Comparison of ENCODE assay signal across 25 cellular contexts in genomic region chr15:87949214-87949933, GRCh38.
DNase-seq lines count a peak whose midpoint lies in the region; ATAC-seq and TF ChIP-seq lines count a peak whose summit lies in the region.
"Had no signal": no experiment of that assay in that cellular context is flagged by ENCODE, and none has a peak within 500 bp of the region (broad histone marks: within the 10 kb centered on the region; RNA-seq: fewer than 3 reads in every experiment).

No MANE protein-coding gene starts in this region.

- ATAC-seq in gastroesophageal sphincter (peak; percentile 54), thoracic aorta (ENCODE audit: insufficient number of reproducible peaks, low FRiP score, low read depth) (no peak), HG03139 (IDR thresholded peaks at IDR 0.05; ENCODE audit: unreplicated experiment) (no peak)
- ATAC-seq in natural killer cell treated with Interleukin-12 subunit alpha and Interleukin-12 subunit beta and Interleukin-15 and Interleukin-18, amount 100 ng/mL, for 72 hours, result no peak
- ATAC-seq: CD8-positive, alpha-beta T cell; mucosa of descending colon; stimulated activated naive CD8-positive, alpha-beta T cell treated with anti-CD3 and anti-CD28 coated beads, Interleukin-15, amount 100 ng/mL, for 72 hours had no signal

- no peak for TF ChIP-seq EP300 in gastroesophageal sphincter (IDR thresholded peaks at IDR 0.05)

- no peaks in the 10 kb centered on the region for H3K36me3 Mint-ChIP-seq in neural crest cell (ENCODE audit: low read depth)
- H3K36me3 Mint-ChIP-seq in natural killer cell treated with Interleukin-12 subunit alpha and Interleukin-12 subunit beta and Interleukin-15 and Interleukin-18, amount 100 ng/mL, for 72 hours, result no peaks in the 10 kb centered on the region
- H3K36me3 Mint-ChIP-seq: activated naive CD4-positive, alpha-beta T cell treated with anti-CD3 and anti-CD28 coated beads, Interleukin-2, amount 10 ng/mL, durations not matched to agents 7 days and 5 days; CD8-positive, alpha-beta T cell had no signal

- H3K27me3 ChIP-seq in adrenal gland (no peaks in the 10 kb centered on the region), gastroesophageal sphincter (no peaks in the 10 kb centered on the region), thoracic aorta (replicated peaks; ENCODE audit: insufficient read depth) (no peaks in the 10 kb centered on the region)
- H3K27me3 ChIP-seq: neutrophil had no signal

- no peaks in the 10 kb centered on the region for H3K27me3 Mint-ChIP-seq in neural crest cell (ENCODE audit: low read depth)
- H3K27me3 Mint-ChIP-seq in natural killer cell treated with Interleukin-12 subunit alpha and Interleukin-12 subunit beta and Interleukin-15 and Interleukin-18, amount 100 ng/mL, for 72 hours, result no peaks in the 10 kb centered on the region
- H3K27me3 Mint-ChIP-seq: activated naive CD4-positive, alpha-beta T cell treated with anti-CD3 and anti-CD28 coated beads, Interleukin-2, amount 10 ng/mL, durations not matched to agents 7 days and 5 days; stimulated activated naive CD8-positive, alpha-beta T cell treated with anti-CD3 and anti-CD28 coated beads, Interleukin-15, amount 100 ng/mL, for 72 hours had no signal

- peak overlapping the region; percentile 57 for H3K27ac Mint-ChIP-seq in neural crest cell (ENCODE audit: unreplicated experiment)
- no peak overlapping the region for H3K27ac Mint-ChIP-seq in natural killer cell treated with Interleukin-12 subunit alpha and Interleukin-12 subunit beta and Interleukin-15 and Interleukin-18, amount 100 ng/mL, for 72 hours
- H3K27ac Mint-ChIP-seq: activated naive CD4-positive, alpha-beta T cell treated with anti-CD3 and anti-CD28 coated beads, Interleukin-2, amount 10 ng/mL, durations not matched to agents 7 days and 5 days; CD8-positive, alpha-beta T cell; dendritic cell treated with granulocyte-macrophage colony-stimulating factor and Interleukin-4, amounts not matched to agents 40 ng/mL and 50 ng/mL, for 4 days; T-helper 1 cell treated with Interleukin-12 subunit alpha and Interleukin-12 subunit beta and Interleukin-4 antibody, amounts not matched to agents 30 μg/mL and 1 μg/mL, for 36 hours had no signal

- H3K9me3 ChIP-seq in adrenal gland (replicated peaks in 1 of 3) (no peaks in the 10 kb centered on the region), gastroesophageal sphincter (no peaks in the 10 kb centered on the region), thoracic aorta (no peaks in the 10 kb centered on the region)
- H3K9me3 ChIP-seq: mucosa of descending colon, neutrophil had no signal

- whole genome bisulfite sequencing in adrenal gland, 4 donors, result 63 to 69% (median 68%) methylated on average over 10 to 11 of the region's 11 CpGs
- 50 to 58% methylated on average over 5 to 6 of the region's 11 CpGs for WGBS in gastroesophageal sphincter (ENCODE audit: low coverage in 1 of 2), 2 donors

- no peak overlapping the region for H3K4me3 Mint-ChIP-seq in neural crest cell
- no peak overlapping the region for H3K4me3 Mint-ChIP-seq in natural killer cell treated with Interleukin-12 subunit alpha and Interleukin-12 subunit beta and Interleukin-15 and Interleukin-18, amount 100 ng/mL, for 72 hours
- H3K4me3 Mint-ChIP-seq: activated naive CD4-positive, alpha-beta T cell treated with anti-CD3 and anti-CD28 coated beads, Interleukin-2, amount 10 ng/mL, durations not matched to agents 7 days and 5 days; CD8-positive, alpha-beta T cell; dendritic cell treated with granulocyte-macrophage colony-stimulating factor and Interleukin-4, amounts not matched to agents 40 ng/mL and 50 ng/mL, for 4 days; stimulated activated naive CD8-positive, alpha-beta T cell treated with anti-CD3 and anti-CD28 coated beads, Interleukin-15, amount 100 ng/mL, for 72 hours; T-helper 1 cell treated with Interleukin-12 subunit alpha and Interleukin-12 subunit beta and Interleukin-4 antibody, amounts not matched to agents 30 μg/mL and 1 μg/mL, for 36 hours had no signal

- H3K9me3 Mint-ChIP-seq in neural crest cell, result no peaks in the 10 kb centered on the region
- no peaks in the 10 kb centered on the region for H3K9me3 Mint-ChIP-seq in natural killer cell treated with Interleukin-12 subunit alpha and Interleukin-12 subunit beta and Interleukin-15 and Interleukin-18, amount 100 ng/mL, for 72 hours
- H3K9me3 Mint-ChIP-seq: activated naive CD4-positive, alpha-beta T cell treated with anti-CD3 and anti-CD28 coated beads, Interleukin-2, amount 10 ng/mL, durations not matched to agents 7 days and 5 days; CD8-positive, alpha-beta T cell; dendritic cell treated with granulocyte-macrophage colony-stimulating factor and Interleukin-4, amounts not matched to agents 40 ng/mL and 50 ng/mL, for 4 days; stimulated activated naive CD8-positive, alpha-beta T cell treated with anti-CD3 and anti-CD28 coated beads, Interleukin-15, amount 100 ng/mL, for 72 hours; T-helper 1 cell treated with Interleukin-12 subunit alpha and Interleukin-12 subunit beta and Interleukin-4 antibody, amounts not matched to agents 30 μg/mL and 1 μg/mL, for 36 hours had no signal

- H3K4me3 ChIP-seq in adrenal gland (no peak overlapping the region), gastroesophageal sphincter (no peak overlapping the region), thoracic aorta (no peak overlapping the region)
- H3K4me3 ChIP-seq: mucosa of descending colon had no signal

- DNase-seq in adrenal gland, result no peak
- no peak for DNase-seq in neural crest cell (ENCODE audit: low read depth, low spot score)
- DNase-seq in thoracic aorta (ENCODE audit: low spot score), result no peak
- no peak for DNase-seq in activated CD4-positive, alpha-beta T cell treated with anti-CD3 and anti-CD28 coated beads for 1 hour
- DNase-seq in amygdala (lab: John Stamatoyannopoulos, UW), result no peak
- DNase-seq in natural killer cell treated with Interleukin-12 subunit alpha and Interleukin-12 subunit beta and Interleukin-15 and Interleukin-18, amount 100 ng/mL, for 72 hours (ENCODE audit: low spot score), result no peak
- DNase-seq: activated naive CD4-positive, alpha-beta T cell treated with anti-CD3 and anti-CD28 coated beads, Interleukin-2, amount 10 ng/mL, durations not matched to agents 7 days and 5 days; activated T-cell treated with anti-CD3 and anti-CD28 coated beads for 4 hours; CD8-positive, alpha-beta T cell; DMS79 treated with DMSO at 0.1 percent for 48 hours; foreskin melanocyte; IMR-90; MM.1S; mucosa of descending colon; NCI-H1694; NCI-H774; stimulated activated CD4-positive, alpha-beta T cell treated with anti-CD3 and anti-CD28 coated beads, Interleukin-2, amount 100 ng/mL, for 24 hours; stimulated activated naive CD8-positive, alpha-beta T cell treated with anti-CD3 and anti-CD28 coated beads, Interleukin-15, amount 100 ng/mL, for 72 hours had no signal

- H3K4me1 Mint-ChIP-seq in neural crest cell, result peaks cover 4% of the 10 kb centered on the region
- H3K4me1 Mint-ChIP-seq in natural killer cell treated with Interleukin-12 subunit alpha and Interleukin-12 subunit beta and Interleukin-15 and Interleukin-18, amount 100 ng/mL, for 72 hours (ENCODE audit: low read depth in 2 of 2), result no peaks in the 10 kb centered on the region
- H3K4me1 Mint-ChIP-seq: activated naive CD4-positive, alpha-beta T cell treated with anti-CD3 and anti-CD28 coated beads, Interleukin-2, amount 10 ng/mL, durations not matched to agents 7 days and 5 days; stimulated activated naive CD8-positive, alpha-beta T cell treated with anti-CD3 and anti-CD28 coated beads, Interleukin-15, amount 100 ng/mL, for 72 hours had no signal

- H3K36me3 ChIP-seq in adrenal gland (replicated peaks in 1 of 2) (no peaks in the 10 kb centered on the region), gastroesophageal sphincter (no peaks in the 10 kb centered on the region), thoracic aorta (no peaks in the 10 kb centered on the region)
- H3K36me3 ChIP-seq: neutrophil had no signal

- TF ChIP-seq CTCF in adrenal gland (IDR thresholded peaks at IDR 0.05), result no peak
- no peak for TF ChIP-seq CTCF in gastroesophageal sphincter (IDR thresholded peaks at IDR 0.05)
- no peak for TF ChIP-seq CTCF in neural crest cell (conservative IDR thresholded peaks at IDR 0.05)
- TF ChIP-seq CTCF in thoracic aorta (IDR thresholded peaks at IDR 0.05), result no peak

- no peak for TF ChIP-seq POLR2A in adrenal gland (IDR thresholded peaks at IDR 0.05)
- TF ChIP-seq POLR2A in gastroesophageal sphincter (IDR thresholded peaks at IDR 0.05), result no peak

- H3K4me1 ChIP-seq in adrenal gland (replicated peaks in 1 of 2), result no peaks in the 10 kb centered on the region
- H3K4me1 ChIP-seq in gastroesophageal sphincter, result peaks cover 0 to 17% (median 0%) of the 10 kb centered on the region in 3 donors
- H3K4me1 ChIP-seq in thoracic aorta (ENCODE audit: control insufficient read depth in 1 of 2, low read depth in 2 of 2), result peaks cover 9 to 24% of the 10 kb centered on the region in 2 donors

- intact Hi-C loops in adrenal gland (cut with DNase I), result no loop called here

- peak overlapping the region in 4 of 5 donors; percentile 17 to 80 (median 42) for H3K27ac ChIP-seq in adrenal gland
- peak overlapping the region in 3 of 4 donors; percentile 31 to 66 (median 50) for H3K27ac ChIP-seq in gastroesophageal sphincter
- peak overlapping the region; percentile 48 to 55 for H3K27ac ChIP-seq in thoracic aorta
- H3K27ac ChIP-seq: HL-60, neutrophil, VCaP had no signal
